9 cellular contexts compared by ENCODE assay signal in genomic region chr12:60020068-60020467, GRCh38.
"Had no signal": no experiment of that assay in that cellular context is flagged by ENCODE, and none has a peak within 500 bp of the region (broad histone marks: within the 10 kb centered on the region; RNA-seq: fewer than 3 reads in every experiment).

No MANE protein-coding gene starts in this region.

- H3K9me3 ChIP-seq: HAP-1 had no signal

- H3K36me3 ChIP-seq: HAP-1 had no signal

- H2AFZ ChIP-seq: GM23248, GM23338 had no signal

- DNase-seq: GM23248, GOT3, H7, H9, HCEC 1CT, HFFc6 had no signal

- H3K4me2 ChIP-seq: GM23338 had no signal

- H3K9ac ChIP-seq: GM23248 had no signal

- H3K4me1 ChIP-seq: HAP-1 had no signal

- H3K27ac ChIP-seq: GM23248 had no signal

- ATAC-seq: GM23338, HCT116 had no signal

- H3K4me3 ChIP-seq: GM23248, GM23338, HAP-1 had no signal
